ENCODE assay signal across 18 cellular contexts in the genomic region with DNA sequence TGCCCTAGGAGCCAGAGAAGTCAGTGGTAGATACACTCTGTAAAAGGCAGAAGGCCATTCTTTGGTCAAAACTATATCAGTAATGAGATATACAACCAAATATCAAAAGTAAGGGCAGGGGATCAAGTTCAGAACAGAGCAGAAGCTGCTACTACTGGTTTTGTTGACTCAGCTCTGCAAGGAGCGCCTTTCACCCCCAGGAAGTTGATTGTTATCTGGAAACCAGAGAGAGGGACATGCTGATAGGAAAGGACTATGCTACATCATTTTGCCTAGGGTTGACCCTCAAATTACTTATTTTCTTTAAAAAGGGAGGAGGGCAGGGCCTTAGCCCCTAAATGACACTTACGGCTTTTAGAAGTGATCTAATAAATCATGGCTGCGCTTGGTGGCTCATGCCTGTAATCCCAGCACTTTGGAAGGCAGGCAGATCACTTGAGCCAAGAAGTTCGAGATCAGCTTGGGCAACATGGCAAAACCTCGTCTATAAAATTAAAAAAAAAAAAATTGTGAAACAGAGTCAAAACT.
DNase-seq lines count a peak whose midpoint lies in the region; ATAC-seq and TF ChIP-seq lines count a peak whose summit lies in the region.
"Had no signal": no experiment of that assay in that cellular context is flagged by ENCODE, and none has a peak within 500 bp of the region (broad histone marks: within the 10 kb centered on the region; RNA-seq: fewer than 3 reads in every experiment).

No MANE protein-coding gene starts in this region.

- intact Hi-C loops in PC-3 (cut with micrococcal nuclease), result no loop called here
- intact Hi-C loops in A673 (cut with micrococcal nuclease; ENCODE audit: unreplicated experiment), result no loop called here

- H3K9me3 Mint-ChIP-seq in endodermal cell, result no peaks in the 10 kb centered on the region

- H3K36me3 Mint-ChIP-seq in endodermal cell (ENCODE audit: low read depth), result no peaks in the 10 kb centered on the region
- H3K36me3 Mint-ChIP-seq: CD4-positive, alpha-beta memory T cell had no signal

- no peaks in the 10 kb centered on the region for H3K9me2 ChIP-seq in PC-3 (replicated peaks; ENCODE audit: low read length)

- TF ChIP-seq CTCF in PC-3 (conservative IDR thresholded peaks at IDR 0.05; ENCODE audit: low read depth, low read length), result no peak
- no peak for TF ChIP-seq CTCF in endodermal cell (conservative IDR thresholded peaks at IDR 0.05)
- no peak for TF ChIP-seq CTCF in smooth muscle cell (IDR thresholded peaks at IDR 0.05; ENCODE audit: borderline replicate concordance, insufficient read depth, poor library complexity, severe bottlenecking)
- TF ChIP-seq CTCF in A673 (conservative IDR thresholded peaks at IDR 0.05; ENCODE audit: low read depth, low read length), result no peak

- H4K20me1 ChIP-seq in PC-3 (ENCODE audit: low read length), result no peaks in the 10 kb centered on the region
- no peaks in the 10 kb centered on the region for H4K20me1 ChIP-seq in smooth muscle cell (ENCODE audit: low read depth)

- no peak for ATAC-seq in PC-3
- ATAC-seq: GM12878 had no signal

- H3F3A ChIP-seq in PC-3 (ENCODE audit: low read length, unreplicated experiment) (no peaks in the 10 kb centered on the region), smooth muscle cell (ENCODE audit: low read depth) (no peaks in the 10 kb centered on the region)

- H3K4me3 ChIP-seq in PC-3 (ENCODE audit: low read length) (no peak overlapping the region), endodermal cell (ENCODE audit: low read length) (peak overlapping the region; percentile 30), smooth muscle cell (no peak overlapping the region), A673 (ENCODE audit: low read depth, low read length, poor library complexity, severe bottlenecking) (no peak overlapping the region)
- H3K4me3 ChIP-seq: GM12878, PC-9, SJSA1 had no signal

- POLR2A ChIA-PET in PC-3 (lab: Charles Lee; ENCODE audit: unreplicated experiment) (no interaction called here), A673 (lab: Charles Lee; ENCODE audit: low non-redundant PET) (no interaction called here)

- H3K9ac ChIP-seq in PC-3 (ENCODE audit: low read length) (no peak overlapping the region), endodermal cell (ENCODE audit: extremely low read depth, low read length, poor library complexity, severe bottlenecking) (no peak overlapping the region), smooth muscle cell (ENCODE audit: low read depth) (no peak overlapping the region)

- no peak overlapping the region for H3K4me3 Mint-ChIP-seq in endodermal cell
- H3K4me3 Mint-ChIP-seq: CD4-positive, alpha-beta memory T cell had no signal

- no peaks in the 10 kb centered on the region for H3K79me2 ChIP-seq in PC-3 (ENCODE audit: low read length)
- H3K79me2 ChIP-seq in smooth muscle cell (ENCODE audit: low read depth), result no peaks in the 10 kb centered on the region

- H3K9me3 ChIP-seq in PC-3 (ENCODE audit: low read length) (no peaks in the 10 kb centered on the region), endodermal cell (ENCODE audit: control insufficient read depth, low read length) (no peaks in the 10 kb centered on the region), smooth muscle cell (replicated peaks; ENCODE audit: low read depth) (no peaks in the 10 kb centered on the region), A673 (ENCODE audit: low read depth, low read length, poor library complexity, severe bottlenecking) (no peaks in the 10 kb centered on the region)
- H3K9me3 ChIP-seq: BE2C, SJSA1 had no signal

- H3K27ac ChIP-seq in PC-3 (ENCODE audit: low read length) (no peak overlapping the region), endodermal cell (ENCODE audit: low read depth, low read length) (no peak overlapping the region), smooth muscle cell (ENCODE audit: low read depth) (no peak overlapping the region), A673 (ENCODE audit: low read depth, low read length, poor library complexity, severe bottlenecking) (no peak overlapping the region)
- H3K27ac ChIP-seq: 22Rv1, PC-9, SJSA1 had no signal

- peaks cover 27% of the 10 kb centered on the region for H3K4me1 Mint-ChIP-seq in endodermal cell
- H3K4me1 Mint-ChIP-seq: CD4-positive, alpha-beta memory T cell had no signal

- H3K27me3 Mint-ChIP-seq in endodermal cell (ENCODE audit: insufficient read depth), result no peaks in the 10 kb centered on the region

- CTCF ChIA-PET in PC-3 (lab: Charles Lee) (no interaction called here), A673 (lab: Charles Lee) (no interaction called here)

- peaks cover 6% of the 10 kb centered on the region for H3K4me1 ChIP-seq in PC-3 (ENCODE audit: insufficient read depth, low read length)
- peaks cover 22% of the 10 kb centered on the region for H3K4me1 ChIP-seq in endodermal cell (ENCODE audit: control insufficient read depth, insufficient read depth, low read length)
- H3K4me1 ChIP-seq in smooth muscle cell (ENCODE audit: low read depth), result peaks cover 8% of the 10 kb centered on the region
- H3K4me1 ChIP-seq in A673 (ENCODE audit: insufficient read depth, low read length, poor library complexity, severe bottlenecking), result no peaks in the 10 kb centered on the region
- H3K4me1 ChIP-seq: BE2C, SJSA1 had no signal

- no peaks in the 10 kb centered on the region for H3K27me3 ChIP-seq in PC-3 (ENCODE audit: low read length)
- no peaks in the 10 kb centered on the region for H3K27me3 ChIP-seq in endodermal cell (ENCODE audit: control insufficient read depth, insufficient read depth, low read length, poor library complexity, severe bottlenecking)
- H3K27me3 ChIP-seq in smooth muscle cell (ENCODE audit: low read depth), result no peaks in the 10 kb centered on the region
- no peaks in the 10 kb centered on the region for H3K27me3 ChIP-seq in A673 (replicated peaks; ENCODE audit: insufficient read depth, low read depth, low read length, poor library complexity)
- H3K27me3 ChIP-seq: BE2C, SJSA1 had no signal

- no peak overlapping the region for H2AFZ ChIP-seq in PC-3 (ENCODE audit: low read length)
- H2AFZ ChIP-seq in smooth muscle cell (ENCODE audit: low read depth), result peak overlapping the region; percentile 34
- H2AFZ ChIP-seq: PC-9 had no signal

- DNase-seq in NCI-H748 (lab: John Stamatoyannopoulos, UW; ENCODE audit: unreplicated experiment) (peak; percentile 28), NCI-H748 treated with DMSO at 0.1 percent for 48 hours (lab: John Stamatoyannopoulos, UW) (no peak), PC-3 (peak; percentile 13), endodermal cell (peak; percentile 56), smooth muscle cell (lab: John Stamatoyannopoulos, UW; ENCODE audit: unreplicated experiment) (no peak), NCI-H2227 treated with DMSO at 0.1 percent for 48 hours (lab: John Stamatoyannopoulos, UW) (no peak), A673 (ENCODE audit: low spot score) (no peak)
- no peak for DNase-seq in stimulated activated CD4-positive, alpha-beta T cell treated with anti-CD3 and anti-CD28 coated beads, Interleukin-4, amount 100 ng/mL, for 1 hour
- DNase-seq: BE2C; CD4-positive, alpha-beta memory T cell; KBM-7; NCI-H1092; NCI-H1694; NCI-H526 treated with DMSO at 0.1 percent for 48 hours; PC-9 had no signal

- H3K27ac Mint-ChIP-seq in endodermal cell, result no peak overlapping the region
- H3K27ac Mint-ChIP-seq: CD4-positive, alpha-beta memory T cell had no signal

- H3K4me2 ChIP-seq in PC-3 (ENCODE audit: low read length) (no peak overlapping the region), smooth muscle cell (no peak overlapping the region)
- H3K4me2 ChIP-seq: PC-9 had no signal

- no TSS peak for BruUV-seq in PC-3 (replicated peaks; lab: Mats Ljungman, UMichigan)
- no TSS peak for BruUV-seq in A673 (replicated peaks; lab: Mats Ljungman, UMichigan)

- H3K36me3 ChIP-seq in PC-3 (ENCODE audit: low read depth, low read length) (no peaks in the 10 kb centered on the region), endodermal cell (ENCODE audit: control insufficient read depth, insufficient read depth, low read length) (no peaks in the 10 kb centered on the region), smooth muscle cell (ENCODE audit: low read depth) (no peaks in the 10 kb centered on the region), A673 (ENCODE audit: insufficient read depth, low read length, poor library complexity, severe bottlenecking) (no peaks in the 10 kb centered on the region)
- H3K36me3 ChIP-seq: BE2C, SJSA1 had no signal

- 86 to 96% methylated on average over 3 to 4 of the region's 5 CpGs for WGBS in endodermal cell (ENCODE audit: insufficient coverage in 1 of 2, insufficient read length in 1 of 2), 2 experiments
- 55% methylated on average over 5 of the region's 5 CpGs for WGBS in smooth muscle cell (ENCODE audit: low lambda C conversion rate)

Comparison
In these comparisons a context has a peak if more than half of its experiments do, and no peak if none do; other contexts are left out.
1. DNase-seq: peak in NCI-H748 (single experiment), PC-3 (single experiment) and endodermal cell (single experiment); none in NCI-H748 treated with DMSO at 0.1 percent for 48 hours (single experiment), smooth muscle cell (single experiment), stimulated activated CD4-positive, alpha-beta T cell treated with anti-CD3 and anti-CD28 coated beads, Interleukin-4, amount 100 ng/mL, for 1 hour (single experiment), NCI-H2227 treated with DMSO at 0.1 percent for 48 hours (single experiment) and A673 (single experiment).